8 cellular contexts compared by ENCODE assay signal in genomic region chr1:209768354-209768774, GRCh38. TPM values are rescaled to one million over a fixed set of nuclear protein-coding genes. Genes with fewer than 3 reads are reported as not detected.
DNase-seq lines count a peak whose midpoint lies in the region; ATAC-seq, FAIRE-seq and TF ChIP-seq lines count a peak whose summit lies in the region.

No MANE protein-coding gene starts in this region.

- peaks cover 36% of the 10 kb centered on the region for H3K36me3 Mint-ChIP-seq in activated CD8-positive, alpha-beta T cell treated with anti-CD3 and anti-CD28 coated beads, Interleukin-2, amount 10 ng/mL, durations not matched to agents 7 days and 5 days (ENCODE audit: low read depth)
- H3K36me3 Mint-ChIP-seq in progenitor cell of endocrine pancreas (ENCODE audit: insufficient read depth) (no peaks in the 10 kb centered on the region), Calu3 (ENCODE audit: insufficient read depth, unreplicated experiment) (no peaks in the 10 kb centered on the region)

- no TSS peak for BruUV-seq in Calu3 (replicated peaks; lab: Mats Ljungman, UMichigan)

- no peak for TF ChIP-seq CTCF in kidney (IDR thresholded peaks at IDR 0.05; ENCODE audit: borderline replicate concordance, extremely low read depth, insufficient read depth)
- no peak for TF ChIP-seq CTCF in progenitor cell of endocrine pancreas (IDR thresholded peaks at IDR 0.05; ENCODE audit: unreplicated experiment)
- TF ChIP-seq CTCF in Calu3 (IDR thresholded peaks at IDR 0.05; ENCODE audit: unreplicated experiment): no peak

- no peak overlapping the region for H3K27ac ChIP-seq in kidney (ENCODE audit: low read depth in 2 of 2, low read length in 2 of 2)

- H3K4me1 ChIP-seq in kidney (ENCODE audit: control insufficient read depth in 1 of 2, insufficient read depth in 1 of 2, low read depth in 1 of 2, low read length in 2 of 2): peaks cover 5 to 14% of the 10 kb centered on the region in 2 donors

- H3K4me1 Mint-ChIP-seq in activated CD8-positive, alpha-beta T cell treated with anti-CD3 and anti-CD28 coated beads, Interleukin-2, amount 10 ng/mL, durations not matched to agents 7 days and 5 days (ENCODE audit: low read depth): peaks cover 45% of the 10 kb centered on the region
- H3K4me1 Mint-ChIP-seq in progenitor cell of endocrine pancreas (ENCODE audit: low read depth) (no peaks in the 10 kb centered on the region), Calu3 (ENCODE audit: low read depth, unreplicated experiment) (no peaks in the 10 kb centered on the region)

- H3K9ac ChIP-seq in kidney (ENCODE audit: low read length in 2 of 2): no peak overlapping the region

- H3K9me3 Mint-ChIP-seq in activated CD8-positive, alpha-beta T cell treated with anti-CD3 and anti-CD28 coated beads, Interleukin-2, amount 10 ng/mL, durations not matched to agents 7 days and 5 days (ENCODE audit: insufficient read depth): no peaks in the 10 kb centered on the region
- no peaks in the 10 kb centered on the region for H3K9me3 Mint-ChIP-seq in progenitor cell of endocrine pancreas (ENCODE audit: low read depth)
- no peaks in the 10 kb centered on the region for H3K9me3 Mint-ChIP-seq in Calu3 (ENCODE audit: low read depth, unreplicated experiment)

- H3K27me3 Mint-ChIP-seq in activated CD8-positive, alpha-beta T cell treated with anti-CD3 and anti-CD28 coated beads, Interleukin-2, amount 10 ng/mL, durations not matched to agents 7 days and 5 days (ENCODE audit: low read depth): no peaks in the 10 kb centered on the region
- H3K27me3 Mint-ChIP-seq in progenitor cell of endocrine pancreas (peaks cover 3% of the 10 kb centered on the region), Calu3 (ENCODE audit: unreplicated experiment) (peaks cover under 1% of the 10 kb centered on the region)

- no peak overlapping the region for H3K4me3 Mint-ChIP-seq in activated CD8-positive, alpha-beta T cell treated with anti-CD3 and anti-CD28 coated beads, Interleukin-2, amount 10 ng/mL, durations not matched to agents 7 days and 5 days
- no peak overlapping the region for H3K4me3 Mint-ChIP-seq in progenitor cell of endocrine pancreas (ENCODE audit: low read depth)
- no peak overlapping the region for H3K4me3 Mint-ChIP-seq in Calu3 (ENCODE audit: low read depth, unreplicated experiment)

- no peaks in the 10 kb centered on the region for H3K9me3 ChIP-seq in kidney (ENCODE audit: control insufficient read depth in 1 of 2, low read length in 2 of 2)

- ATAC-seq in GM19438 (IDR thresholded peaks at IDR 0.05; ENCODE audit: low read depth, unreplicated experiment) (peak; percentile 73), HG03439 (IDR thresholded peaks at IDR 0.05; ENCODE audit: unreplicated experiment) (peak; percentile 84), left lobe of liver (no peak)
- peak; percentile 85 for ATAC-seq in activated CD8-positive, alpha-beta T cell treated with anti-CD3 and anti-CD28 coated beads, Interleukin-2, amount 10 ng/mL, durations not matched to agents 7 days and 5 days

- POLR2A ChIA-PET in activated CD8-positive, alpha-beta T cell treated with anti-CD3 and anti-CD28 coated beads, Interleukin-2, amount 10 ng/mL, durations not matched to agents 7 days and 5 days (lab: Charles Lee): interaction anchor here (0.5 to 7.8 kb wide), 7 partner anchors 10 to 1708 kb away, joined by 3 to 241 read pairs (median 28); partner anchors contain the start of genes C1orf74 and TRAF3IP3

- no peak overlapping the region for H3K27ac Mint-ChIP-seq in activated CD8-positive, alpha-beta T cell treated with anti-CD3 and anti-CD28 coated beads, Interleukin-2, amount 10 ng/mL, durations not matched to agents 7 days and 5 days
- H3K27ac Mint-ChIP-seq in progenitor cell of endocrine pancreas (no peak overlapping the region), Calu3 (ENCODE audit: unreplicated experiment) (no peak overlapping the region)

- no peak for FAIRE-seq in kidney (lab: Jason Lieb, UNC)

- peak; percentile 96 for DNase-seq in activated CD8-positive, alpha-beta T cell treated with anti-CD3 and anti-CD28 coated beads, Interleukin-2, amount 10 ng/mL, durations not matched to agents 7 days and 5 days
- DNase-seq in kidney (peak; percentile 72), left lobe of liver (ENCODE audit: low spot score) (no peak), progenitor cell of endocrine pancreas (ENCODE audit: low spot score, unreplicated experiment) (no peak), Calu3 (no peak)
- DNase-seq in stimulated activated CD8-positive, alpha-beta memory T cell treated with anti-CD3 and anti-CD28 coated beads, Interleukin-7, amount 100 ng/mL, for 24 hours (ENCODE audit: low read depth): peak; percentile 52

- CTCF ChIA-PET in activated CD8-positive, alpha-beta T cell treated with anti-CD3 and anti-CD28 coated beads, Interleukin-2, amount 10 ng/mL, durations not matched to agents 7 days and 5 days (lab: Charles Lee): interaction anchor here (0.9 to 15.3 kb wide), 15 partner anchors 11 to 203 kb away, joined by 3 to 336 read pairs (median 5); partner anchors contain the start of genes C1orf74, G0S2, IRF6 and TRAF3IP3
- CTCF ChIA-PET in Calu3 (lab: Charles Lee): interaction anchor here (0.6 kb wide), 1 partner anchor 1851 kb away, joined by 3 read pairs; no protein-coding TSS in a partner anchor

- H3K36me3 ChIP-seq in kidney (ENCODE audit: control insufficient read depth in 1 of 2, insufficient read depth in 2 of 2, low read length in 2 of 2): no peaks in the 10 kb centered on the region

- H3K4me3 ChIP-seq in kidney (ENCODE audit: low read length in 2 of 2): peak overlapping the region in 1 of 2 donors; percentile 21

- intact Hi-C loops in kidney (cut with DNase I): no loop called here
- intact Hi-C loops in Calu3 (cut with micrococcal nuclease; ENCODE audit: unreplicated experiment): no loop called here

RNA-seq across cellular contexts. Expression of gene TRAF3IP3, which starts 12.5 kb away (rescaled TPM):
- total RNA-seq in activated CD8-positive, alpha-beta T cell treated with anti-CD3 and anti-CD28 coated beads, Interleukin-2, amount 10 ng/mL, durations not matched to agents 7 days and 5 days: 100 to 1,000 TPM; 319 to 322 TPM
- total RNA-seq in kidney (16.4 TPM), left lobe of liver (1.4 TPM), progenitor cell of endocrine pancreas (not detected in 2 replicates), Calu3 (2022) (not detected in 2 replicates)
- polyA plus RNA-seq in kidney (ENCODE audit: insufficient read depth, low read depth, low replicate concordance): 3.6 TPM

RNA-seq across cellular contexts. Expression of gene C1orf74, which starts 16.0 kb away (rescaled TPM):
- total RNA-seq in activated CD8-positive, alpha-beta T cell treated with anti-CD3 and anti-CD28 coated beads, Interleukin-2, amount 10 ng/mL, durations not matched to agents 7 days and 5 days: 1 to 10 TPM; 2.5 to 2.6 TPM
- total RNA-seq in kidney (2.5 TPM), left lobe of liver (1.3 TPM), progenitor cell of endocrine pancreas (2.5 and 3.1 TPM in 2 replicates), Calu3 (2022) (4.9 and 5.1 TPM in 2 replicates)
- 2.5 TPM for polyA plus RNA-seq in kidney (ENCODE audit: insufficient read depth, low read depth, low replicate concordance)

RNA-seq across cellular contexts. Expression of gene IRF6, which starts 37.6 kb away (rescaled TPM):
- under 1 TPM; 0.16 to 0.21 TPM for total RNA-seq in activated CD8-positive, alpha-beta T cell treated with anti-CD3 and anti-CD28 coated beads, Interleukin-2, amount 10 ng/mL, durations not matched to agents 7 days and 5 days
- total RNA-seq in kidney (37.1 TPM), left lobe of liver (30.0 TPM), progenitor cell of endocrine pancreas (19.6 and 23.4 TPM in 2 replicates), Calu3 (2022) (44.1 and 51.2 TPM in 2 replicates)
- polyA plus RNA-seq in kidney (ENCODE audit: insufficient read depth, low read depth, low replicate concordance): 24.0 TPM

RNA-seq across cellular contexts. Expression of gene UTP25, which starts 59.4 kb away (rescaled TPM):
- 1 to 10 TPM; 6.3 to 6.5 TPM for total RNA-seq in activated CD8-positive, alpha-beta T cell treated with anti-CD3 and anti-CD28 coated beads, Interleukin-2, amount 10 ng/mL, durations not matched to agents 7 days and 5 days
- total RNA-seq in kidney (8.9 TPM), left lobe of liver (3.7 TPM), progenitor cell of endocrine pancreas (7.4 and 7.8 TPM in 2 replicates), Calu3 (2022) (18.6 and 19.1 TPM in 2 replicates)
- 2.0 TPM for polyA plus RNA-seq in kidney (ENCODE audit: insufficient read depth, low read depth, low replicate concordance)

Comparison
In these comparisons a context has a peak if more than half of its experiments do, and no peak if none do; other contexts are left out.
1. DNase-seq: peak in activated CD8-positive, alpha-beta T cell treated with anti-CD3 and anti-CD28 coated beads, Interleukin-2, amount 10 ng/mL, durations not matched to agents 7 days and 5 days (single experiment), kidney (single experiment) and stimulated activated CD8-positive, alpha-beta memory T cell treated with anti-CD3 and anti-CD28 coated beads, Interleukin-7, amount 100 ng/mL, for 24 hours (single experiment); none in left lobe of liver (single experiment), progenitor cell of endocrine pancreas (single experiment) and Calu3 (single experiment).
2. RNA of gene TRAF3IP3, which starts 12.5 kb away (total RNA-seq): 319 to 322 TPM in activated CD8-positive, alpha-beta T cell treated with anti-CD3 and anti-CD28 coated beads, Interleukin-2, amount 10 ng/mL, durations not matched to agents 7 days and 5 days; 16.4 TPM in kidney (single experiment), 1.4 TPM in left lobe of liver (single experiment), not detected in progenitor cell of endocrine pancreas and not detected in Calu3; every median in the first group is over 10 times any median in the second.
3. RNA of gene IRF6, which starts 37.6 kb away (total RNA-seq): 44.1 to 51.2 TPM in Calu3, 37.1 TPM in kidney (single experiment), 30.0 TPM in left lobe of liver (single experiment) and 19.6 to 23.4 TPM in progenitor cell of endocrine pancreas; 0.16 to 0.21 TPM in activated CD8-positive, alpha-beta T cell treated with anti-CD3 and anti-CD28 coated beads, Interleukin-2, amount 10 ng/mL, durations not matched to agents 7 days and 5 days; every median in the first group is over 10 times any median in the second.